1 cellular context compared by ENCODE assay signal in genomic region chr16:3152273-3153076, GRCh38.
TF ChIP-seq lines count a peak whose summit lies in the region.

No MANE protein-coding gene starts in this region.

TF ChIP-seq in A549, 52 proteins besides CTCF, POLR2A, EP300 and RAD21 (continued from another document):
- TF ChIP-seq HMGXB4 (CRISPR knock-in tag; IDR thresholded peaks at IDR 0.05; ENCODE audit: borderline replicate concordance) = no peak; the same call in 1 of the 2 replicates
- no peak for TF ChIP-seq JUNB (IDR thresholded peaks at IDR 0.05)
- TF ChIP-seq CEBPB (IDR thresholded peaks at IDR 0.05) = peak in 1 of 2 experiments; percentile 36; a peak in 1 of 4 replicates
- no peak for TF ChIP-seq CBX2 (IDR thresholded peaks at IDR 0.05; ENCODE audit: borderline replicate concordance, low read depth)
- TF ChIP-seq RFX5 (IDR thresholded peaks at IDR 0.05) = no peak
- TF ChIP-seq TP53 (CRISPR knock-in tag; IDR thresholded peaks at IDR 0.05) = peak; percentile 58; the same call in 1 of the 2 replicates
- TF ChIP-seq SREBF2 (IDR thresholded peaks at IDR 0.05) = peak; percentile 97
- TF ChIP-seq ZNF302 (CRISPR knock-in tag; IDR thresholded peaks at IDR 0.05) = no peak
- 0 out of 2 replicates have a peak, but pooled peaks have one; percentile 14 for TF ChIP-seq HOXA7 (CRISPR knock-in tag; IDR thresholded peaks at IDR 0.05)
- TF ChIP-seq E2F6 (IDR thresholded peaks at IDR 0.05; ENCODE audit: borderline replicate concordance, low read depth) = peak; percentile 74
- TF ChIP-seq ZC3H11A (IDR thresholded peaks at IDR 0.05) = no peak
- TF ChIP-seq MAZ (IDR thresholded peaks at IDR 0.05; ENCODE audit: borderline replicate concordance, low read depth, low read length) = 0 out of 2 replicates have a peak, but pooled peaks have one; percentile 37
- no peak for TF ChIP-seq NPAS2 (CRISPR knock-in tag; IDR thresholded peaks at IDR 0.05; ENCODE audit: borderline replicate concordance)
- no peak for TF ChIP-seq RNF2 (IDR thresholded peaks at IDR 0.05; ENCODE audit: borderline replicate concordance, low read depth)
- no peak; the same call in 1 of the 2 replicates for TF ChIP-seq EHF (CRISPR knock-in tag; IDR thresholded peaks at IDR 0.05)
- TF ChIP-seq USF2 (IDR thresholded peaks at IDR 0.05) = no peak
- no peak for TF ChIP-seq ELK1 (IDR thresholded peaks at IDR 0.05; ENCODE audit: low read depth, low read length)
- TF ChIP-seq BHLHE40 (IDR thresholded peaks at IDR 0.05; ENCODE audit: low read depth, low read length) = peak; percentile 80
- no peak for TF ChIP-seq PHF8 (IDR thresholded peaks at IDR 0.05; ENCODE audit: borderline replicate concordance, low read depth)
- peak; percentile 38; the same call in 1 of the 2 replicates for TF ChIP-seq MYC (IDR thresholded peaks at IDR 0.05; ENCODE audit: borderline replicate concordance, low read length)
- TF ChIP-seq GATA3 (IDR thresholded peaks at IDR 0.05; ENCODE audit: borderline replicate concordance) = 0 out of 2 replicates have a peak, but pooled peaks have one; percentile 20
- no peak for TF ChIP-seq POLR2AphosphoS2 (conservative IDR thresholded peaks at IDR 0.05; ENCODE audit: low read length)
- TF ChIP-seq HDAC2 (IDR thresholded peaks at IDR 0.05) = no peak
- TF ChIP-seq MAX (IDR thresholded peaks at IDR 0.05) = peak; percentile 80
- TF ChIP-seq ZFP36 (IDR thresholded peaks at IDR 0.05; ENCODE audit: borderline replicate concordance, partially characterized antibody) = no peak
- 0 out of 2 replicates have a peak, but pooled peaks have one; percentile 26 for TF ChIP-seq CHD4 (IDR thresholded peaks at IDR 0.05; ENCODE audit: borderline replicate concordance)
- no peak for TF ChIP-seq ESRRA (IDR thresholded peaks at IDR 0.05; ENCODE audit: borderline replicate concordance, low read length)
- no peak for TF ChIP-seq HES2 (IDR thresholded peaks at IDR 0.05)
- TF ChIP-seq TFCP2L1 (CRISPR knock-in tag; IDR thresholded peaks at IDR 0.05) = no peak
- TF ChIP-seq JUN (IDR thresholded peaks at IDR 0.05) = peak in 1 of 2 experiments; percentile 48; a peak in 2 of 5 replicates
- peak; percentile 36; the same call in 2 of the 3 replicates for TF ChIP-seq SMC3 (IDR thresholded peaks at IDR 0.05)
- no peak for TF ChIP-seq CHD2 (IDR thresholded peaks at IDR 0.05; ENCODE audit: low read length, partially characterized antibody)
- no peak for TF ChIP-seq NFE2L2 (conservative IDR thresholded peaks at IDR 0.05; ENCODE audit: low read length)
- TF ChIP-seq PBX3 (IDR thresholded peaks at IDR 0.05) = 0 out of 2 replicates have a peak, but pooled peaks have one; percentile 40
- TF ChIP-seq RARB (CRISPR knock-in tag; IDR thresholded peaks at IDR 0.05) = no peak
- TF ChIP-seq ZSCAN20 (CRISPR knock-in tag; IDR thresholded peaks at IDR 0.05) = no peak
- TF ChIP-seq HEYL (CRISPR knock-in tag; IDR thresholded peaks at IDR 0.05) = no peak
